8 cellular contexts compared by ENCODE assay signal in the genomic region with DNA sequence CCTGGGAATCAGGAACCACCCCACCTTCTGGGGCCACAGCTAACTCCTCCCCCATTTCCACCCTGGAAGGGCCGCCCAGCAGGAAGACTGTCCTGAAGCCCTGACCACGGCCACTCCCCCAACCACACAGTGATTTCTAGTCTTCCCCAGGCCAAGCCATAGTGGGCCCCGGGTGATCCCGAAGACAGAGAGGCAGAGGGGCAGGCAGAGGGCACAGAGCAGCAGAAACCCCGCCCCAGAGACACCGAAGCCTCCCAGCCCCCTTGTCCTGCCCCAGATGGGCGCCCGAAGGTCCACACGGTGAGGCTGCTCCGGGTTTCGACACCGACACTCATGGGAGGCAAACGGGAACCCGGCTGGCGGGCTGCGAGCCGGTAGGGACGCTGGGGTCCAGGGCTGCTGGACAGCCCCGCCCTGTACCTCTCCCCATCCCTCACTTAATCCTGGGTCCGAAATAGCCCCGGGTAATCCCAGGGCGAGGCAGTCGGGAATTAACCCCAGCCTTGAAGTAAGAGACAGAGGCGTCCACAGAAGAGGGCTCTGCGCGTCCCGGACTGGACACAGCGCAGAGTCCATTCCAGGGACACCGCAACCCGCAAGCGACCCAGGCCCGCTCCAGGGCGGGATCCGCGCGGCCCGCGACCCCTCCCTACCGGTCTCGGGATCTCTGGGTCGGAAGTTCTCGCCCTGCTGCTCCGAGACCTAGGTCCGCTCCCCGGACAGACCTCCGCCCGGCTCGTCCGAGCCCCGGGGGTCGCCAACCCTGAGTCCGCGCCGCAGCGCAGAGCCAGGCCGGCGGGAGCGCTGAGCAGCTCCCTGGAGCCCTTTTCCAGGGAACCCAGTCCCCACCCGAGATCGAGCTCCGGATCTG.
DNase-seq lines count a peak whose midpoint lies in the region; ATAC-seq, FAIRE-seq and TF ChIP-seq lines count a peak whose summit lies in the region.

No MANE protein-coding gene starts in this region.

- H4K20me1 ChIP-seq in K562 (replicated peaks; ENCODE audit: control insufficient read depth, insufficient read depth, low read length), result peaks cover 14% of the 10 kb centered on the region

- no peak for DNase-seq in T-helper 1 cell
- DNase-seq in K562 (ENCODE audit: extremely low read depth in 1 of 4, low spot score in 3 of 4), result peak; percentile 37 to 62 (median 53)
- DNase-seq in left lung, result peak in 1 of 2 donors; percentile 45
- no peak for DNase-seq in DMS153 treated with DMSO at 0.1 percent for 48 hours (lab: John Stamatoyannopoulos, UW; ENCODE audit: unreplicated experiment)
- DNase-seq in NCI-H2107 (lab: John Stamatoyannopoulos, UW), result no peak

- H3K36me3 ChIP-seq in K562 (ENCODE audit: control insufficient read depth, insufficient read depth, low read length), result no peaks in the 10 kb centered on the region
- H3K36me3 ChIP-seq in left lung, result no peaks in the 10 kb centered on the region

- TF ChIP-seq POLR2A in K562 (conservative IDR thresholded peaks at IDR 0.05), result no peak

- peaks cover 3% of the 10 kb centered on the region for H3K9me3 ChIP-seq in K562 (replicated peaks; ENCODE audit: control insufficient read depth, insufficient read depth, low read depth, low read length)
- peaks cover 0 to 13% of the 10 kb centered on the region in 2 donors for H3K9me3 ChIP-seq in left lung

- in situ Hi-C loops in K562 (cut with MboI), result no loop called here

- intact Hi-C loops in K562 (cut with micrococcal nuclease) (loop anchor here (2.0 to 10.0 kb wide), 2 partner anchors 189 to 373 kb away; no protein-coding TSS in a partner anchor), left lung (cut with DNase I) (no loop called here)

- 52% methylated on average over 45 of the region's 61 CpGs for WGBS in K562 (ENCODE audit: insufficient coverage, low coverage, missing lambda C conversion rate)

- H3K4me2 ChIP-seq in K562 (ENCODE audit: insufficient read depth, low read length), result no peak overlapping the region; the same call in 1 of the 2 replicates

- H3K9ac ChIP-seq in K562 (ENCODE audit: insufficient read depth in 1 of 2, low read depth in 2 of 2, low read length in 2 of 2), result peak overlapping the region in 1 of 2 experiments; percentile 88; a peak in 2 of 4 replicates

- no peaks in the 10 kb centered on the region for H3K9me1 ChIP-seq in K562 (ENCODE audit: control insufficient read depth, insufficient read depth, low read length)

- peak overlapping the region; percentile 29 for H3K4me3 Mint-ChIP-seq in T-helper 1 cell treated with Interleukin-12 subunit alpha and Interleukin-12 subunit beta and Interleukin-4 antibody, amounts not matched to agents 30 μg/mL and 1 μg/mL, for 36 hours

- H2AFZ ChIP-seq in K562 (ENCODE audit: low read depth, low read length), result no peak overlapping the region

- ATAC-seq in K562 (peak; percentile 13; the same call in 1 of the 3 replicates), left lung (peak; percentile 70), HG03457 (IDR thresholded peaks at IDR 0.05; ENCODE audit: unreplicated experiment) (no peak)

- no peak for FAIRE-seq in K562 (lab: Jason Lieb, UNC)

- H3K4me1 Mint-ChIP-seq in T-helper 1 cell treated with Interleukin-12 subunit alpha and Interleukin-12 subunit beta and Interleukin-4 antibody, amounts not matched to agents 30 μg/mL and 1 μg/mL, for 36 hours (ENCODE audit: low read depth), result no peaks in the 10 kb centered on the region

- peaks cover 8 to 27% of the 10 kb centered on the region in 2 experiments; a peak in 4 of 5 replicates for H3K4me1 ChIP-seq in K562 (replicated peaks in 1 of 2; ENCODE audit: control insufficient read depth in 2 of 2, insufficient read depth in 2 of 2, low read length in 2 of 2)
- peaks cover 7 to 13% of the 10 kb centered on the region in 2 donors for H3K4me1 ChIP-seq in left lung

- TF ChIP-seq EP300 in K562 (IDR thresholded peaks at IDR 0.05; ENCODE audit: low read length), result no peak

- CTCF ChIA-PET in K562 (lab: Yijun Ruan, JAX; ENCODE audit: low intra/inter-chr PET ratio), result no interaction called here

- H3K27me3 ChIP-seq in K562 (ENCODE audit: control insufficient read depth in 2 of 2, insufficient read depth in 2 of 2, low read length in 2 of 2) (peaks cover 22 to 65% of the 10 kb centered on the region in 2 experiments; a peak in 4 of 5 replicates), left lung (peaks cover 18 to 96% of the 10 kb centered on the region in 2 donors)

- POLR2A ChIA-PET in K562 (lab: Yijun Ruan, JAX), result interaction anchor here (0.6 to 1.4 kb wide), 3 partner anchors 16 to 405 kb away, joined by 3 read pairs; no protein-coding TSS in a partner anchor

- no peak for TF ChIP-seq RAD21 in K562 (CRISPR knock-in tag; conservative IDR thresholded peaks at IDR 0.05 in 1 of 2, IDR thresholded peaks at IDR 0.05 in 1 of 2)

- H3K27ac ChIP-seq in K562 (ENCODE audit: extremely low read depth, low read depth, low read length), result no peak overlapping the region
- peak overlapping the region in 1 of 2 donors; percentile 23 for H3K27ac ChIP-seq in left lung
- H3K27ac ChIP-seq in temporal lobe (ENCODE audit: low read depth, low read length), result peak overlapping the region; percentile 36

- BruUV-seq in K562 (replicated peaks; lab: Mats Ljungman, UMichigan), result no TSS peak

- H3K27ac Mint-ChIP-seq in T-helper 1 cell treated with Interleukin-12 subunit alpha and Interleukin-12 subunit beta and Interleukin-4 antibody, amounts not matched to agents 30 μg/mL and 1 μg/mL, for 36 hours, result no peak overlapping the region

- no peaks in the 10 kb centered on the region for H3K79me2 ChIP-seq in K562 (ENCODE audit: control insufficient read depth, insufficient read depth, low read length)

- H3K9me3 Mint-ChIP-seq in T-helper 1 cell treated with Interleukin-12 subunit alpha and Interleukin-12 subunit beta and Interleukin-4 antibody, amounts not matched to agents 30 μg/mL and 1 μg/mL, for 36 hours, result peaks cover 21% of the 10 kb centered on the region

- H3K4me3 ChIP-seq in K562, result peak overlapping the region; percentile 29; the same call in 1 of the 2 replicates
- H3K4me3 ChIP-seq in left lung, result peak overlapping the region; percentile 24 to 36

- peaks cover 8% of the 10 kb centered on the region for H3K36me3 Mint-ChIP-seq in T-helper 1 cell treated with Interleukin-12 subunit alpha and Interleukin-12 subunit beta and Interleukin-4 antibody, amounts not matched to agents 30 μg/mL and 1 μg/mL, for 36 hours (ENCODE audit: low read depth)

- peaks cover 55% of the 10 kb centered on the region for H3K27me3 Mint-ChIP-seq in T-helper 1 cell treated with Interleukin-12 subunit alpha and Interleukin-12 subunit beta and Interleukin-4 antibody, amounts not matched to agents 30 μg/mL and 1 μg/mL, for 36 hours (ENCODE audit: low read depth)

- no peak for TF ChIP-seq CTCF in K562 (IDR thresholded peaks at IDR 0.05 in 2 of 3, conservative IDR thresholded peaks at IDR 0.05 in 1 of 3; ENCODE audit: insufficient read depth in 2 of 3, low read depth in 1 of 3, low read length in 3 of 3)
- no peak for TF ChIP-seq CTCF in left lung (IDR thresholded peaks at IDR 0.05)

TF ChIP-seq in K562, 482 proteins besides CTCF, POLR2A, EP300 and RAD21 (continues in another document):
- no peak for TF ChIP-seq CHCHD3 (CRISPR knock-in tag; IDR thresholded peaks at IDR 0.05)
- TF ChIP-seq XRCC5 (IDR thresholded peaks at IDR 0.05; ENCODE audit: low read depth, low read length), result no peak
- no peak for TF ChIP-seq ZBED1 (IDR thresholded peaks at IDR 0.05)
- TF ChIP-seq PCBP1 (IDR thresholded peaks at IDR 0.05; ENCODE audit: low read depth, low read length, poor library complexity, severe bottlenecking), result peak; percentile 42
- no peak for TF ChIP-seq SRSF1 (IDR thresholded peaks at IDR 0.05; ENCODE audit: low read depth, low read length)
- TF ChIP-seq ZNF707 (CRISPR knock-in tag; conservative IDR thresholded peaks at IDR 0.05), result no peak
- no peak for TF ChIP-seq XRCC4 (IDR thresholded peaks at IDR 0.05; ENCODE audit: extremely low read depth, insufficient read depth, insufficient read length)
- TF ChIP-seq GTF2F1 (IDR thresholded peaks at IDR 0.05; ENCODE audit: low read depth, low read length), result no peak
- peak; percentile 18 for TF ChIP-seq HMGN3 (IDR thresholded peaks at IDR 0.05; ENCODE audit: borderline replicate concordance, extremely low read depth, insufficient read length, low read depth, low read length)
- no peak for TF ChIP-seq TFAM (CRISPR knock-in tag; conservative IDR thresholded peaks at IDR 0.05)
- 0 out of 2 replicates have a peak, but pooled peaks have one; percentile 65 for TF ChIP-seq ZNF282 (CRISPR knock-in tag; IDR thresholded peaks at IDR 0.05)
- TF ChIP-seq, protein P1, sequence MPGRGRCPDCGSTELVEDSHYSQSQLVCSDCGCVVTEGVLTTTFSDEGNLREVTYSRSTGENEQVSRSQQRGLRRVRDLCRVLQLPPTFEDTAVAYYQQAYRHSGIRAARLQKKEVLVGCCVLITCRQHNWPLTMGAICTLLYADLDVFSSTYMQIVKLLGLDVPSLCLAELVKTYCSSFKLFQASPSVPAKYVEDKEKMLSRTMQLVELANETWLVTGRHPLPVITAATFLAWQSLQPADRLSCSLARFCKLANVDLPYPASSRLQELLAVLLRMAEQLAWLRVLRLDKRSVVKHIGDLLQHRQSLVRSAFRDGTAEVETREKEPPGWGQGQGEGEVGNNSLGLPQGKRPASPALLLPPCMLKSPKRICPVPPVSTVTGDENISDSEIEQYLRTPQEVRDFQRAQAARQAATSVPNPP (IDR thresholded peaks at IDR 0.05; ENCODE audit: borderline replicate concordance, insufficient read depth, insufficient read length), result no peak
- TF ChIP-seq, protein P2, sequence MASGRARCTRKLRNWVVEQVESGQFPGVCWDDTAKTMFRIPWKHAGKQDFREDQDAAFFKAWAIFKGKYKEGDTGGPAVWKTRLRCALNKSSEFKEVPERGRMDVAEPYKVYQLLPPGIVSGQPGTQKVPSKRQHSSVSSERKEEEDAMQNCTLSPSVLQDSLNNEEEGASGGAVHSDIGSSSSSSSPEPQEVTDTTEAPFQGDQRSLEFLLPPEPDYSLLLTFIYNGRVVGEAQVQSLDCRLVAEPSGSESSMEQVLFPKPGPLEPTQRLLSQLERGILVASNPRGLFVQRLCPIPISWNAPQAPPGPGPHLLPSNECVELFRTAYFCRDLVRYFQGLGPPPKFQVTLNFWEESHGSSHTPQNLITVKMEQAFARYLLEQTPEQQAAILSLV (tag; IDR thresholded peaks at IDR 0.05), result no peak
- no peak for TF ChIP-seq BCOR (IDR thresholded peaks at IDR 0.05)
- peak; percentile 8; the same call in 1 of the 2 replicates for TF ChIP-seq ZBTB7A (IDR thresholded peaks at IDR 0.05; ENCODE audit: borderline replicate concordance, control insufficient read depth, low read depth, low read length)
- no peak for TF ChIP-seq SIRT6 (IDR thresholded peaks at IDR 0.05; ENCODE audit: low read depth, low read length)
- TF ChIP-seq FOXJ2 (tag; IDR thresholded peaks at IDR 0.05), result no peak
- peak; percentile 34 for TF ChIP-seq ZFX (CRISPR knock-in tag; IDR thresholded peaks at IDR 0.05)
- no peak for TF ChIP-seq ZKSCAN3 (CRISPR knock-in tag; IDR thresholded peaks at IDR 0.05)
- no peak for TF ChIP-seq RFX7 (CRISPR knock-in tag; IDR thresholded peaks at IDR 0.05)

Comparison
In these comparisons a context has a peak if more than half of its experiments do, and no peak if none do; other contexts are left out.
1. DNase-seq: peak in K562 (4 of 4); none in T-helper 1 cell (0 of 5), DMS153 treated with DMSO at 0.1 percent for 48 hours (single experiment) and NCI-H2107 (single experiment).